9 cellular contexts compared by ENCODE assay signal in the genomic region with DNA sequence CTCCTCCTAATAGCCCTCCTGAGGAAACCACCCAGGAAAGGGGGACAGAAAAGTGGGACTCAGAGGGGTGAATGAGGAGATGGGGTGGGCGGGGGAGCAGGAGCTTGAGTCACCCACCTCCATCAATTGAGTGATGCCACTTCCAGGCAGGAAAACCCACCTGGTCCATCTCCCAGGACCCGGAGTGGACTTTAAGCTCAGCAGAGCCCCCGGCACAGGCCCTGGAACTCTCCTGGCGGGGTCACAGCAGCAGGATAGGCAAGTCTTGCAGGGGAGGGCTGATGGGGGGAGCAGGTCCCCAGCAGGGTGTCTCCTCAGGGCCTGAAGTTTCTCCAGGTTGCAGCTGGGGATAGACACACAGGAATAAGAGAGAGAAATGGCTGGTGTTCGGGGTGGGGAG. TPM values are rescaled to one million over a fixed set of nuclear protein-coding genes. Genes with fewer than 3 reads are reported as not detected.
"Had no signal": no experiment of that assay in that cellular context is flagged by ENCODE, and none has a peak within 500 bp of the region (broad histone marks: within the 10 kb centered on the region; RNA-seq: fewer than 3 reads in every experiment).

No MANE protein-coding gene starts in this region.

- ATAC-seq: HepG2 had no signal

- H3K4me3 Mint-ChIP-seq: IgD-negative memory B cell had no signal

- H3K27ac ChIP-seq: HL-60 had no signal

- FAIRE-seq: HepG2, HTR-8/SVneo had no signal

- H3K27ac Mint-ChIP-seq: IgD-negative memory B cell had no signal

- DNase-seq: IMR-90, KBM-7, KG1 had no signal

- H3K4me1 Mint-ChIP-seq: IgD-negative memory B cell had no signal

RNA-seq across cellular contexts. Expression of a gene that starts 40.8 kb away (rescaled TPM):
- total RNA-seq: HepG2, HT-29, HT1080, IMR-90 had no signal
- polyA plus RNA-seq: HepG2, IgD-negative memory B cell, IMR-90 had no signal
